In the genomic region with DNA sequence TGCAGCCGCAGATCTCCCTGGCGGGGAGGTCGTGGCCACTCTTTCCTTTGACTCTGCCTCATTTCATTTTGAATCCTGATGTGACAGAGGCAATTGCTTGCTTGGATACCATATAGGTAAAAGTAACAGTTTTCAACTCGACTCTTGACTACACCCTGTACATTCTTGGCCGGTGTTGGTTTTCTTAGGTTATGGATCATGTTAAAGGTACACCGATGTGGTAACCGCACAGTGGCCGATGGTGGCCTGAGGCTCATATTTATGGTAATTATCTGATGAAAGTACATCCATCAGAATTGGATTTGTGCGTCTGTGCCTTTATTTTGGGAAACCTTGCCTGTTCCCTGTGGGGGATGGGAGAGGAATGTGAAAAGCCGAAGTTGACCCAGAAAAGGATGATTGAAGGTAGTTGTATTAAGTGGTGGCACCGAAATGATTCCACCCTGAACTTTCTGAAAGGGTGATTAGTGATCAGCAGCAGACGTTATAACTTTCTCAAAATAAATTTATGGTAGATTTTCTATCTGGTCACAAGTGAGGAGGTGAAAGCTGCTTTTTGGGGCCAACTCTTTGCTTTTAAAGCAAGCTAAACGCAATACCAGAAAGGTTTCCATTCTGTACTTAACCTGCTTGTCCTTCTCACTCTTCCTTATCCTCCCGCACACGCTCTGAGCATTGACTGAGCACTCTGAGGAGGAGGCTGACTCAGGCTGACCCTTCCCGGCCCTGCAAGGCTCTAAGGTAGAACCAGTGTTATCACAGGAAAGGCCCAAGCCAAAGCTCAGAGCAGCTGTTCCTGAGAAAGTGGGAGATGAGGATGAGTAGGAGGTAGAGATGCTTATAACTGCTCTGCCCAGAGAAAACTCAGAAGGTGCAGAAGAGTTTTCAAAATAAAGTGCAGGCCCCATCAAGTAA, we compare ENCODE assay signal across 8 cellular contexts. TPM values are rescaled to one million over a fixed set of nuclear protein-coding genes. Genes with fewer than 3 reads are reported as not detected.
DNase-seq lines count a peak whose midpoint lies in the region; ATAC-seq and TF ChIP-seq lines count a peak whose summit lies in the region.

No MANE protein-coding gene starts in this region.

- H3K27ac Mint-ChIP-seq in activated naive CD4-positive, alpha-beta T cell treated with anti-CD3 and anti-CD28 coated beads, Interleukin-2, amount 10 ng/mL, durations not matched to agents 7 days and 5 days, result no peak overlapping the region
- H3K27ac Mint-ChIP-seq in activated B cell treated with CpG ODN at 0.5 μM for 24 hours, result no peak overlapping the region

- H3K4me2 ChIP-seq in skeletal muscle satellite cell (ENCODE audit: low read length), result peak overlapping the region; percentile 86

- no peaks in the 10 kb centered on the region for H3K9me3 ChIP-seq in right cardiac atrium (ENCODE audit: control insufficient read depth, low read length)
- H3K9me3 ChIP-seq in skeletal muscle satellite cell (replicated peaks; ENCODE audit: low read length), result no peaks in the 10 kb centered on the region

- intact Hi-C loops in activated B cell treated with CpG ODN at 0.5 μM for 24 hours (cut with micrococcal nuclease), result loop anchor here (1.0 to 10.0 kb wide), 3 partner anchors 112 to 130 kb away; no protein-coding TSS in a partner anchor
- intact Hi-C loops in right cardiac atrium (cut with DNase I), result no loop called here

- POLR2A ChIA-PET in activated B cell treated with CpG ODN at 0.5 μM for 24 hours (lab: Charles Lee), result no interaction called here

- peaks cover 9% of the 10 kb centered on the region for H3K4me1 Mint-ChIP-seq in activated naive CD4-positive, alpha-beta T cell treated with anti-CD3 and anti-CD28 coated beads, Interleukin-2, amount 10 ng/mL, durations not matched to agents 7 days and 5 days
- H3K4me1 Mint-ChIP-seq in activated B cell treated with CpG ODN at 0.5 μM for 24 hours, result peaks cover 15% of the 10 kb centered on the region

- TF ChIP-seq CTCF in activated B cell treated with CpG ODN at 0.5 μM for 24 hours (IDR thresholded peaks at IDR 0.05), result no peak

- DNase-seq in activated naive CD4-positive, alpha-beta T cell treated with anti-CD3 and anti-CD28 coated beads, Interleukin-2, amount 10 ng/mL, durations not matched to agents 7 days and 5 days, result no peak
- no peak for DNase-seq in activated naive CD4-positive, alpha-beta T cell (lab: John Stamatoyannopoulos, UW)
- DNase-seq in activated B cell treated with CpG ODN at 0.5 μM for 24 hours, result no peak
- DNase-seq in right cardiac atrium, result no peak

- H3K27me3 ChIP-seq in right cardiac atrium (ENCODE audit: control insufficient read depth, insufficient read depth) (no peaks in the 10 kb centered on the region), skeletal muscle satellite cell (ENCODE audit: control insufficient read depth, insufficient read depth, low read length) (no peaks in the 10 kb centered on the region)

- no peak for ATAC-seq in activated B cell treated with CpG ODN at 0.5 μM for 24 hours (ENCODE audit: low read depth)
- no peak for ATAC-seq in right cardiac atrium
- no peak for ATAC-seq in HG03025 (IDR thresholded peaks at IDR 0.05; ENCODE audit: low FRiP score, unreplicated experiment)
- no peak for ATAC-seq in HG02763 (IDR thresholded peaks at IDR 0.05; ENCODE audit: unreplicated experiment)
- no peak for ATAC-seq in GM18909 (IDR thresholded peaks at IDR 0.05; ENCODE audit: poor library complexity, unreplicated experiment)

- H3K4me3 ChIP-seq in right cardiac atrium (ENCODE audit: low read length) (peak overlapping the region; percentile 97), skeletal muscle satellite cell (ENCODE audit: low read length) (peak overlapping the region; percentile 96)

- H3K9me3 Mint-ChIP-seq in activated naive CD4-positive, alpha-beta T cell treated with anti-CD3 and anti-CD28 coated beads, Interleukin-2, amount 10 ng/mL, durations not matched to agents 7 days and 5 days, result no peaks in the 10 kb centered on the region
- no peaks in the 10 kb centered on the region for H3K9me3 Mint-ChIP-seq in activated B cell treated with CpG ODN at 0.5 μM for 24 hours

- H3K4me3 Mint-ChIP-seq in activated naive CD4-positive, alpha-beta T cell treated with anti-CD3 and anti-CD28 coated beads, Interleukin-2, amount 10 ng/mL, durations not matched to agents 7 days and 5 days, result peak overlapping the region; percentile 68
- peak overlapping the region; percentile 68 for H3K4me3 Mint-ChIP-seq in activated B cell treated with CpG ODN at 0.5 μM for 24 hours

- peak overlapping the region; percentile 89 for H3K9ac ChIP-seq in skeletal muscle satellite cell (ENCODE audit: low read depth, low read length)

- H3K36me3 Mint-ChIP-seq in activated naive CD4-positive, alpha-beta T cell treated with anti-CD3 and anti-CD28 coated beads, Interleukin-2, amount 10 ng/mL, durations not matched to agents 7 days and 5 days, result peaks cover 4% of the 10 kb centered on the region
- H3K36me3 Mint-ChIP-seq in activated B cell treated with CpG ODN at 0.5 μM for 24 hours (ENCODE audit: low read depth), result no peaks in the 10 kb centered on the region

- H3K4me1 ChIP-seq in right cardiac atrium (ENCODE audit: control insufficient read depth, insufficient read depth, low read length) (no peaks in the 10 kb centered on the region), skeletal muscle satellite cell (ENCODE audit: control insufficient read depth, insufficient read depth, low read length) (peaks cover 28% of the 10 kb centered on the region)

- 54% methylated on average over 16 of the region's 16 CpGs for whole genome bisulfite sequencing in right cardiac atrium

- peaks cover 46% of the 10 kb centered on the region for H3K27me3 Mint-ChIP-seq in activated naive CD4-positive, alpha-beta T cell treated with anti-CD3 and anti-CD28 coated beads, Interleukin-2, amount 10 ng/mL, durations not matched to agents 7 days and 5 days
- peaks cover 28% of the 10 kb centered on the region for H3K27me3 Mint-ChIP-seq in activated B cell treated with CpG ODN at 0.5 μM for 24 hours

- H3K36me3 ChIP-seq in skeletal muscle satellite cell (ENCODE audit: insufficient read depth, low read length), result peaks cover 6% of the 10 kb centered on the region

- CTCF ChIA-PET in activated naive CD4-positive, alpha-beta T cell treated with anti-CD3 and anti-CD28 coated beads, Interleukin-2, amount 10 ng/mL, durations not matched to agents 7 days and 5 days (lab: Charles Lee), result interaction anchor here (1.2 to 1.6 kb wide), 2 partner anchors 11 to 127 kb away, joined by 3 to 7 read pairs; no protein-coding TSS in a partner anchor
- CTCF ChIA-PET in activated B cell treated with CpG ODN at 0.5 μM for 24 hours (lab: Charles Lee), result interaction anchor here (3.6 kb wide), 1 partner anchor 128 kb away, joined by 18 read pairs; no protein-coding TSS in a partner anchor

- no peak overlapping the region for H3K27ac ChIP-seq in right cardiac atrium (ENCODE audit: low read length)

RNA-seq across cellular contexts. Expression of gene B3GNT5, which starts 2.0 kb away (rescaled TPM):
- 0.37 and 0.38 TPM in 2 replicates for total RNA-seq in activated B cell treated with CpG ODN at 0.5 μM for 24 hours
- total RNA-seq in right cardiac atrium, result 1 to 10 TPM; 2.2 to 4.3 (median 2.7) TPM
- polyA plus RNA-seq in right cardiac atrium, result 1.8 TPM
- 32.1 and 33.0 TPM in 2 replicates for total RNA-seq in skeletal muscle satellite cell (2012; rRNA removed)
